8 cellular contexts compared by ENCODE assay signal in genomic region chr20:45880988-45881788, GRCh38. TPM values are rescaled to one million over a fixed set of nuclear protein-coding genes. Genes with fewer than 3 reads are reported as not detected.
DNase-seq lines count a peak whose midpoint lies in the region; ATAC-seq and TF ChIP-seq lines count a peak whose summit lies in the region.

Gene ZSWIM1, plus strand, starts transcription at chr20:45881227. Its CDS starts 1,366 bp downstream, at chr20:45882593.

- TF ChIP-seq CTCF in H9 (conservative IDR thresholded peaks at IDR 0.05) (no peak), nephron (IDR thresholded peaks at IDR 0.05; ENCODE audit: unreplicated experiment in 3 of 3) (no peak)

- H4K91ac ChIP-seq in H9 (ENCODE audit: insufficient read length, low read depth, low read length): no peak within 1 kb of the TSS

- DNase-seq in H9 (peak; percentile 99), M059J (ENCODE audit: low read depth) (peak; percentile 100), fibroblast of the conjunctiva (ENCODE audit: low read depth) (peak; percentile 98)
- DNase-seq in activated effector memory CD4-positive, alpha-beta T cell treated with anti-CD3 and anti-CD28 coated beads, Interleukin-2, amount 50 U/mL, for 16 hours: peak; percentile 99
- peak; percentile 99 for DNase-seq in stimulated activated naive CD8-positive, alpha-beta T cell treated with anti-CD3 and anti-CD28 coated beads, Interleukin-15, Interleukin-2, amounts not matched to agents 100 U/mL and 50 U/mL, for 24 hours

- peak; percentile 98 for TF ChIP-seq POLR2A in Raji (IDR thresholded peaks at IDR 0.05; ENCODE audit: insufficient read depth, low read depth, low read length)

- H3K27me3 Mint-ChIP-seq in H9 (ENCODE audit: low read depth): no peaks in the 10 kb centered on the region
- H3K27me3 Mint-ChIP-seq in nephron (ENCODE audit: low read depth): no peaks in the 10 kb centered on the region

- no peak within 1 kb of the TSS for H3K23ac ChIP-seq in H9 (ENCODE audit: insufficient read length, low read depth, low read length)

- H3T11ph ChIP-seq in H9 (ENCODE audit: low read length): no peak within 1 kb of the TSS

- H2BK120ac ChIP-seq in H9 (ENCODE audit: low read depth, low read length, poor library complexity, severe bottlenecking): no peak within 1 kb of the TSS

- H2BK5ac ChIP-seq in H9 (ENCODE audit: insufficient read length, low read length): no peak within 1 kb of the TSS

- H3K18ac ChIP-seq in H9 (ENCODE audit: insufficient read length, low read depth, low read length): peak within 1 kb of the TSS; percentile 78

- no peak within 1 kb of the TSS for H4K5ac ChIP-seq in H9 (ENCODE audit: insufficient read length, low read depth, low read length)

- H3K36me3 ChIP-seq in ES-I3 (ENCODE audit: insufficient read depth, low read length): peaks cover 3% of the 10 kb centered on the region; the same call in 1 of the 2 replicates

- H2AFZ ChIP-seq in H9 (ENCODE audit: low read length): no peak within 1 kb of the TSS

- no peak within 1 kb of the TSS for H3K56ac ChIP-seq in H9 (ENCODE audit: insufficient read length, low read depth, low read length)

- H3K14ac ChIP-seq in H9 (ENCODE audit: insufficient read depth, low read length): peak within 1 kb of the TSS; percentile 72

- no peak within 1 kb of the TSS for H3K27ac ChIP-seq in H9 (ENCODE audit: insufficient read length, low read depth, low read length)

- H3K9me3 ChIP-seq in ES-I3 (ENCODE audit: control insufficient read depth, insufficient read depth, low read length) (no peaks in the 10 kb centered on the region), H9 (ENCODE audit: control insufficient read depth, low read depth, low read length) (no peaks in the 10 kb centered on the region)

- ATAC-seq in stimulated activated naive CD8-positive, alpha-beta T cell treated with anti-CD3 and anti-CD28 coated beads, Interleukin-15, Interleukin-2, amounts not matched to agents 100 U/mL and 50 U/mL, for 24 hours: peak; percentile 97

- H3K9me3 Mint-ChIP-seq in H9 (no peaks in the 10 kb centered on the region), nephron (no peaks in the 10 kb centered on the region)

- H3K4me3 Mint-ChIP-seq in H9: peak within 1 kb of the TSS; percentile 93 to 95
- peak within 1 kb of the TSS; percentile 89 to 96 (median 92) for H3K4me3 Mint-ChIP-seq in nephron

- no peak within 1 kb of the TSS for H3K4ac ChIP-seq in H9 (ENCODE audit: low read depth, low read length)

- WGBS in H9 (ENCODE audit: extremely low coverage, insufficient read length, low lambda C conversion rate): no CpG with 5 or more reads among the region's 23 CpGs

- H3K4me2 ChIP-seq in H9 (ENCODE audit: insufficient read depth, insufficient read length, low read length): peak within 1 kb of the TSS; percentile 96

- no peaks in the 10 kb centered on the region for H4K20me1 ChIP-seq in H9 (ENCODE audit: control insufficient read depth, insufficient read depth, insufficient read length)

- peak within 1 kb of the TSS; percentile 82 to 95 (median 93) for H3K27ac Mint-ChIP-seq in H9
- H3K27ac Mint-ChIP-seq in nephron: peak within 1 kb of the TSS; percentile 71 to 90 (median 74)

- H3K4me1 ChIP-seq in ES-I3 (ENCODE audit: insufficient read depth, low read length): no peaks in the 10 kb centered on the region
- no peaks in the 10 kb centered on the region for H3K4me1 ChIP-seq in H9 (ENCODE audit: insufficient read depth, low read length)

- peaks cover 5 to 9% of the 10 kb centered on the region in 2 experiments for H3K4me1 Mint-ChIP-seq in H9
- H3K4me1 Mint-ChIP-seq in nephron: peaks cover 17% of the 10 kb centered on the region

- no peak within 1 kb of the TSS for H2BK12ac ChIP-seq in H9 (ENCODE audit: insufficient read length, low read depth, low read length)

- no peak within 1 kb of the TSS for H4K8ac ChIP-seq in H9 (replicated peaks; ENCODE audit: insufficient read length, low read depth, low read length)

- no peaks in the 10 kb centered on the region for H3K79me1 ChIP-seq in H9 (ENCODE audit: insufficient read depth, low read depth, low read length, poor library complexity, severe bottlenecking)

- no peaks in the 10 kb centered on the region for H3K27me3 ChIP-seq in H9 (ENCODE audit: insufficient read depth, low read length)

- H3K9ac ChIP-seq in ES-I3 (ENCODE audit: low read depth, low read length) (peak within 1 kb of the TSS; percentile 74), H9 (ENCODE audit: extremely low read depth, insufficient read length, low read length) (peak within 1 kb of the TSS; percentile 96)

- peaks cover 5% of the 10 kb centered on the region; the same call in 1 of the 2 replicates for H3K79me2 ChIP-seq in H9 (ENCODE audit: insufficient read depth, low read length)

- peaks cover 5% of the 10 kb centered on the region for H3K23me2 ChIP-seq in H9 (ENCODE audit: insufficient read length, low read depth, low read length, poor library complexity, severe bottlenecking)

- H3K36me3 Mint-ChIP-seq in H9 (ENCODE audit: insufficient read depth in 1 of 3, low read depth in 3 of 3): peaks cover 17 to 33% (median 20%) of the 10 kb centered on the region in 3 experiments
- peaks cover 30% of the 10 kb centered on the region for H3K36me3 Mint-ChIP-seq in nephron (ENCODE audit: low read depth)

- no peak within 1 kb of the TSS for H2BK15ac ChIP-seq in H9 (ENCODE audit: low read depth, low read length)

- no peak within 1 kb of the TSS for H2BK20ac ChIP-seq in H9 (ENCODE audit: low read depth, low read length, poor library complexity, severe bottlenecking)

- no peak within 1 kb of the TSS for H2AK5ac ChIP-seq in H9 (ENCODE audit: insufficient read length, low read length)

RNA-seq across cellular contexts. Expression of gene ZSWIM1, which starts in this region (rescaled TPM):
- total RNA-seq in H9 (2021): 12.0 and 13.0 TPM in 2 replicates
- 11.2 and 19.8 TPM in 2 replicates for total RNA-seq in M059J (2014; rRNA removed; shearing (Covaris generic))
